ENCODE assay signal across 11 cellular contexts in the genomic region with DNA sequence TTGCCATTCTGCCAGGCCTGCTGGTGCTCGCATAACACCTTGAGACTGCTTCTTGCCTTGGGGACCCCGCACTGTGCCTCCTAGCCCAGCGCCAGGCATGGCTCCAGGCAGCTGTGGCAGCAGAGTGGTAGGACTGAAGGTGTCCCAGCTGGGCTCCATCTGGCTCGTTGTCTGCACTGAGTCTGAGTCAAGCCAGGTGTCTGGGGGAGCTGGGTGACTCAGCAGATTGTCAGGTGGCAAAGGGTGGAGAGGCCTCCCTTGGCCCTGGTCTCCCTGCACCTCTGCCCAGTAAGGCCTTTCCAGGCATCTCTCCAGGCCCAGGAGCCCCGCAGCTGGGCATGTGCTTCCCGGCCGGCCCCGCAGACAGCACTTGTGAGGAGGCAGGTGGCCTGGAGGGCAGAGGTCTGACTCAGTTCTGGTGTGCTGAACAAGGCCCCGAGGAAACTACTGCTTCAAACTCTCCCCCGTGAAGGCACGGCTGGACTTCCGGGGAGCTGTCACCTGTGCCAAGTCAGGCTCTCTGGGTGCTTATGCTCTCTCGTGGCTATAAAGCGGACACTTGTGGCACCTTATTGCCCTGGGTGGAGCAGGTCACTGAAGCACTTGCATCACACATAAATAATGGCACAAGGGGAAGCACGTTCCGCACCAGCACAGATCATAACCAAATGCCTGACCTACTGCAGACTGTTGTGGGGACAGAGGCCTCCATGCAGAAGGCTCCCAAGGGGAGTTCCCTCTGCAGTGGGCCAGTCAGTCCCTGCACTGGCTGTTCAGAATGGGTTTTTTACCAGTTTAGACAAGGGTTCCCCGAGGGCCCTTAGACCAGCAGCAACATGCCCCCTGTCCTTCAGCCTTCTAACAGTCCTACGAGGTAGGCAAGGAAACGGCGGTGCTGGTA. TPM values are rescaled to one million over a fixed set of nuclear protein-coding genes. Genes with fewer than 3 reads are reported as not detected.
DNase-seq lines count a peak whose midpoint lies in the region; ATAC-seq, FAIRE-seq and TF ChIP-seq lines count a peak whose summit lies in the region.
"Had no signal": no experiment of that assay in that cellular context is flagged by ENCODE, and none has a peak within 500 bp of the region (broad histone marks: within the 10 kb centered on the region; RNA-seq: fewer than 3 reads in every experiment).

No MANE protein-coding gene starts in this region.

- 98% methylated on average over 8 of the region's 20 CpGs for WGBS in HepG2 (ENCODE audit: low lambda C conversion rate)

- no peak for TF ChIP-seq POLR2A in HepG2 (IDR thresholded peaks at IDR 0.05; ENCODE audit: insufficient read depth in 1 of 2, low read depth in 2 of 2, low read length in 2 of 2)

- no peak overlapping the region for H2AFZ ChIP-seq in HepG2 (ENCODE audit: low read length)
- H2AFZ ChIP-seq: GM23248 had no signal

- H3K9ac ChIP-seq in HepG2 (ENCODE audit: insufficient read depth, low read depth, low read length), result no peak overlapping the region
- H3K9ac ChIP-seq: GM23248 had no signal

- no peaks in the 10 kb centered on the region for H3K9me3 Mint-ChIP-seq in Caco-2 (ENCODE audit: unreplicated experiment)
- no peaks in the 10 kb centered on the region for H3K9me3 Mint-ChIP-seq in activated T-helper 1 cell treated with anti-CD3 and anti-CD28 coated beads, Interleukin-12 subunit alpha, Interleukin-12 subunit beta, Interleukin-2, Interleukin-4 antibody, amounts not matched to agents 30 ng/mL and 10 ng/mL and 1 ng/mL, durations not matched to agents 14 hours and 24 hours and 36 hours

- H3K36me3 Mint-ChIP-seq in Caco-2 (ENCODE audit: insufficient read depth, unreplicated experiment), result peaks cover 9% of the 10 kb centered on the region
- no peaks in the 10 kb centered on the region for H3K36me3 Mint-ChIP-seq in activated T-helper 1 cell treated with anti-CD3 and anti-CD28 coated beads, Interleukin-12 subunit alpha, Interleukin-12 subunit beta, Interleukin-2, Interleukin-4 antibody, amounts not matched to agents 30 ng/mL and 10 ng/mL and 1 ng/mL, durations not matched to agents 14 hours and 24 hours and 36 hours (ENCODE audit: low read depth)

- peak overlapping the region; percentile 25 for H3K27ac Mint-ChIP-seq in Caco-2 (ENCODE audit: unreplicated experiment)
- H3K27ac Mint-ChIP-seq in activated T-helper 1 cell treated with anti-CD3 and anti-CD28 coated beads, Interleukin-12 subunit alpha, Interleukin-12 subunit beta, Interleukin-2, Interleukin-4 antibody, amounts not matched to agents 30 ng/mL and 10 ng/mL and 1 ng/mL, durations not matched to agents 14 hours and 24 hours and 36 hours, result no peak overlapping the region
- H3K27ac Mint-ChIP-seq: CD4-positive, CD25-positive, alpha-beta regulatory T cell had no signal

- in situ Hi-C loops in HepG2 (cut with HindIII; ENCODE audit: extremely low pct_ligation_motif_present, low pct_unique_long_range_greater_than_20kb), result no loop called here

- CTCF ChIA-PET in Caco-2 (lab: Charles Lee) (no interaction called here), HepG2 (lab: Yijun Ruan, JAX; ENCODE audit: low intra/inter-chr PET ratio, low total read pairs) (no interaction called here)

- H3K4me1 ChIP-seq in Caco-2 (peaks cover 30% of the 10 kb centered on the region), HepG2 (ENCODE audit: insufficient read depth, low read length) (no peaks in the 10 kb centered on the region)

- POLR2A ChIA-PET in Caco-2 (lab: Charles Lee), result no interaction called here
- POLR2A ChIA-PET in HepG2 (lab: Yijun Ruan, JAX), result no interaction called here

- no peak overlapping the region for H3K27ac ChIP-seq in HepG2 (ENCODE audit: extremely low read length, insufficient read depth, low read length)
- H3K27ac ChIP-seq: GM23248, HL-60 had no signal

- H3K79me2 ChIP-seq in HepG2 (ENCODE audit: insufficient read depth, low read length), result no peaks in the 10 kb centered on the region

- no peak overlapping the region for H3K4me3 ChIP-seq in Caco-2 (ENCODE audit: low read depth, low read length)
- H3K4me3 ChIP-seq in HepG2 (replicated peaks in 1 of 3; ENCODE audit: insufficient read depth in 1 of 3, low read depth in 2 of 3, low read length in 3 of 3), result no peak overlapping the region
- H3K4me3 ChIP-seq: GM23248 had no signal

- H3K9me3 ChIP-seq in Caco-2, result no peaks in the 10 kb centered on the region
- no peaks in the 10 kb centered on the region for H3K9me3 ChIP-seq in HepG2 (ENCODE audit: low read length)

- no peaks in the 10 kb centered on the region; the same call in 1 of the 2 replicates for H4K20me1 ChIP-seq in HepG2 (ENCODE audit: insufficient read depth, low read length)

- TF ChIP-seq CTCF in Caco-2 (IDR thresholded peaks at IDR 0.05; ENCODE audit: insufficient read depth in 1 of 2, low read depth in 1 of 2, low read length in 1 of 2, severe bottlenecking in 1 of 2, unreplicated experiment in 1 of 2) (no peak), HepG2 (CRISPR knock-in tag; IDR thresholded peaks at IDR 0.05) (no peak)

- no peak for TF ChIP-seq EP300 in HepG2 (IDR thresholded peaks at IDR 0.05; ENCODE audit: low read depth in 2 of 2, low read length in 2 of 2)
- no peak for TF ChIP-seq EP300 in HepG2 (CRISPR knock-in tag; IDR thresholded peaks at IDR 0.05; ENCODE audit: borderline replicate concordance)

- ATAC-seq in HepG2 (peak; percentile 40), GM18873 (IDR thresholded peaks at IDR 0.05; ENCODE audit: low FRiP score, unreplicated experiment) (no peak)

- BruUV-seq in Caco-2 (replicated peaks; lab: Mats Ljungman, UMichigan) (no TSS peak), HepG2 (replicated peaks; lab: Mats Ljungman, UMichigan) (no TSS peak)

- H3K36me3 ChIP-seq in Caco-2 (ENCODE audit: control insufficient read depth, insufficient read depth, low read length) (no peaks in the 10 kb centered on the region), HepG2 (replicated peaks in 1 of 2; ENCODE audit: control insufficient read depth in 1 of 2, insufficient read depth in 2 of 2, low read length in 2 of 2) (peaks cover 3 to 48% of the 10 kb centered on the region in 2 experiments; a peak in 3 of 5 replicates)

- H3K27me3 ChIP-seq in Caco-2 (replicated peaks; ENCODE audit: control insufficient read depth, insufficient read depth, low read length) (no peaks in the 10 kb centered on the region), HepG2 (ENCODE audit: control insufficient read depth in 1 of 2, insufficient read depth in 2 of 2, low read length in 2 of 2) (no peaks in the 10 kb centered on the region)

- intact Hi-C loops in Caco-2 (cut with micrococcal nuclease; ENCODE audit: unreplicated experiment), result no loop called here
- intact Hi-C loops in HepG2 (cut with micrococcal nuclease; ENCODE audit: unreplicated experiment), result no loop called here
- intact Hi-C loops in activated T-helper 1 cell treated with anti-CD3 and anti-CD28 coated beads, Interleukin-12 subunit alpha, Interleukin-12 subunit beta, Interleukin-2, Interleukin-4 antibody, amounts not matched to agents 30 ng/mL and 10 ng/mL and 1 ng/mL, durations not matched to agents 14 hours and 24 hours and 36 hours (cut with micrococcal nuclease), result no loop called here

- H3K4me1 Mint-ChIP-seq in Caco-2 (ENCODE audit: low read depth, unreplicated experiment), result peaks cover 17% of the 10 kb centered on the region
- no peaks in the 10 kb centered on the region for H3K4me1 Mint-ChIP-seq in activated T-helper 1 cell treated with anti-CD3 and anti-CD28 coated beads, Interleukin-12 subunit alpha, Interleukin-12 subunit beta, Interleukin-2, Interleukin-4 antibody, amounts not matched to agents 30 ng/mL and 10 ng/mL and 1 ng/mL, durations not matched to agents 14 hours and 24 hours and 36 hours (ENCODE audit: low read depth)
- H3K4me1 Mint-ChIP-seq: CD4-positive, CD25-positive, alpha-beta regulatory T cell had no signal

- DNase-seq in Caco-2 (no peak), HTR-8/SVneo (ENCODE audit: insufficient read length, low spot score) (no peak), RPMI8226 (peak; percentile 99), HepG2 (ENCODE audit: low spot score) (no peak), foreskin melanocyte (no peak), AG20443 (ENCODE audit: low spot score) (no peak)
- DNase-seq in activated T-helper 1 cell treated with anti-CD3 and anti-CD28 coated beads, Interleukin-12 subunit alpha, Interleukin-12 subunit beta, Interleukin-2, Interleukin-4 antibody, amounts not matched to agents 30 ng/mL and 10 ng/mL and 1 ng/mL, durations not matched to agents 14 hours and 24 hours and 36 hours (ENCODE audit: low spot score), result no peak
- DNase-seq: CD4-positive, CD25-positive, alpha-beta regulatory T cell; GM23248 had no signal

- FAIRE-seq in HTR-8/SVneo (lab: Jason Lieb, UNC), result peak; percentile 70
- no peak for FAIRE-seq in HepG2 (lab: Jason Lieb, UNC)

- no peaks in the 10 kb centered on the region for H3K27me3 Mint-ChIP-seq in Caco-2 (ENCODE audit: insufficient read depth, unreplicated experiment)
- peaks cover 2% of the 10 kb centered on the region for H3K27me3 Mint-ChIP-seq in activated T-helper 1 cell treated with anti-CD3 and anti-CD28 coated beads, Interleukin-12 subunit alpha, Interleukin-12 subunit beta, Interleukin-2, Interleukin-4 antibody, amounts not matched to agents 30 ng/mL and 10 ng/mL and 1 ng/mL, durations not matched to agents 14 hours and 24 hours and 36 hours (ENCODE audit: insufficient read depth)
- H3K27me3 Mint-ChIP-seq: CD4-positive, CD25-positive, alpha-beta regulatory T cell had no signal

- TF ChIP-seq RAD21 in HepG2 (CRISPR knock-in tag; IDR thresholded peaks at IDR 0.05), result no peak

- H3K4me3 Mint-ChIP-seq in Caco-2 (ENCODE audit: unreplicated experiment), result no peak overlapping the region
- no peak overlapping the region for H3K4me3 Mint-ChIP-seq in activated T-helper 1 cell treated with anti-CD3 and anti-CD28 coated beads, Interleukin-12 subunit alpha, Interleukin-12 subunit beta, Interleukin-2, Interleukin-4 antibody, amounts not matched to agents 30 ng/mL and 10 ng/mL and 1 ng/mL, durations not matched to agents 14 hours and 24 hours and 36 hours
- H3K4me3 Mint-ChIP-seq: CD4-positive, CD25-positive, alpha-beta regulatory T cell had no signal

- no peak overlapping the region for H3K4me2 ChIP-seq in HepG2 (ENCODE audit: low read depth, low read length)

RNA-seq across cellular contexts. Expression of a gene that starts 27.5 kb away (rescaled TPM):
- 6.8 and 7.1 TPM in 2 replicates for total RNA-seq in Caco-2 (2022)
- total RNA-seq in HepG2 (2016; rRNA removed; fragmentation: Illumina TruSeq; extraction: Trizol), result 0.46 and 0.55 TPM in 2 replicates
- 0.09 TPM in 1 of 2 replicates, not detected in the other for total RNA-seq in HepG2 (2016; cell fraction: cytosol; rRNA removed; fragmentation: Illumina TruSeq; extraction: Trizol; ENCODE audit: low read depth)
- 0.42 and 0.50 TPM in 2 replicates for total RNA-seq in HepG2 (2016; cell fraction: insoluble cytoplasmic fraction; rRNA removed; fragmentation: Illumina TruSeq; extraction: Trizol)
- 0.28 and 0.31 TPM in 2 replicates for total RNA-seq in HepG2 (2016; cell fraction: membrane; rRNA removed; fragmentation: Illumina TruSeq; extraction: Trizol)
- total RNA-seq in HepG2 (2016; cell fraction: nucleus; rRNA removed; fragmentation: Illumina TruSeq; extraction: Trizol), result 0.47 and 0.50 TPM in 2 replicates
- 0.37 and 0.44 TPM in 2 replicates for polyA plus RNA-seq in HepG2 (2011; rRNA removed)
- 0.19 and 0.23 TPM in 2 replicates for polyA plus RNA-seq in HepG2 (2011; cell fraction: cytosol; rRNA removed)
- polyA plus RNA-seq in HepG2 (2011; cell fraction: nucleus; rRNA removed), result 0.23 and 0.27 TPM in 2 replicates
- polyA plus RNA-seq in HepG2 (2012), result 0.30 and 0.53 TPM in 2 replicates
- polyA plus RNA-seq in HepG2 (2016; cell fraction: cytosol; fragmentation: Illumina TruSeq; extraction: Trizol; ENCODE audit: low read depth), result 0.05 and 0.09 TPM in 2 replicates
- polyA plus RNA-seq in HepG2 (2016; cell fraction: insoluble cytoplasmic fraction; fragmentation: Illumina TruSeq; extraction: Trizol; ENCODE audit: low read depth), result 0.89 and 1.2 TPM in 2 replicates
- polyA plus RNA-seq in HepG2 (2016; cell fraction: membrane; fragmentation: Illumina TruSeq; extraction: Trizol; ENCODE audit: low read depth), result 0.26 and 0.35 TPM in 2 replicates
- polyA plus RNA-seq in HepG2 (2016; cell fraction: nucleus; fragmentation: Illumina TruSeq; extraction: Trizol; ENCODE audit: insufficient read depth, low read depth), result 0.72 and 0.95 TPM in 2 replicates
- polyA minus RNA-seq in HepG2 (2011; rRNA and poly(A)+ RNA removed; ENCODE audit: low replicate concordance), result 0.30 and 18.3 TPM in 2 replicates
- 0.30 and 0.97 TPM in 2 replicates for polyA minus RNA-seq in HepG2 (2011; cell fraction: cytosol; rRNA and poly(A)+ RNA removed)
- polyA minus RNA-seq in HepG2 (2011; cell fraction: nucleus; rRNA and poly(A)+ RNA removed), result 0.25 and 0.52 TPM in 2 replicates
- total RNA-seq in activated T-helper 1 cell treated with anti-CD3 and anti-CD28 coated beads, Interleukin-12 subunit alpha, Interleukin-12 subunit beta, Interleukin-2, Interleukin-4 antibody, amounts not matched to agents 30 ng/mL and 10 ng/mL and 1 ng/mL, durations not matched to agents 14 hours and 24 hours and 36 hours, result 0.23 and 0.44 TPM in 2 replicates
- total RNA-seq: CD4-positive, CD25-positive, alpha-beta regulatory T cell had no signal
- polyA plus RNA-seq: CD4-positive, CD25-positive, alpha-beta regulatory T cell had no signal
